Comparison of ENCODE assay signal across 19 cellular contexts in the genomic region with DNA sequence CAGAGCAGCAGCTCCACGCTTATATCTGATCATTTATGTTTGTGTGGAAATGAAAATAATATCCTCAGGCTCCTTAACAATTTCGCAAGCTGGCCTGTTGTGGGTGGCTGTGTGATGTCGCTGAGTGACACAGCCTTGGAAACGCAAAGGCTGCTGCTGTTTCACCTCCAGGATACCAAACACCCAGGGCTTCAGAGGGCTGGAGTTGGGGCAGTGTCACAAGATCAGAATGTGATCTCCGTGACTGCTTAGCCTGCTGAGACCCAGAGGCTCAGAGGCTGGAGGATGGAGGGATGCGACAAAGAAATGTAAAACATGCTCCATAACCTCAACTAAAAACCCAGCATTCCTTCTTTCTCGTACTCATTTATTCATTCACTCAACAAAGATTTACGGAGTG. TPM values are rescaled to one million over a fixed set of nuclear protein-coding genes. Genes with fewer than 3 reads are reported as not detected.
A peak's percentile ranks its signal among the peaks of the same experiment; 100 is the strongest.
DNase-seq lines count a peak whose midpoint lies in the region; ATAC-seq and TF ChIP-seq lines count a peak whose summit lies in the region.
"Had no signal": no experiment of that assay in that cellular context is flagged by ENCODE, and none has a peak within 500 bp of the region (broad histone marks: within the 10 kb centered on the region; RNA-seq: fewer than 3 reads in every experiment).

No MANE protein-coding gene starts in this region.

- H3K27ac ChIP-seq in mesenchymal stem cell (ENCODE audit: low read length, poor library complexity, severe bottlenecking): no peak overlapping the region
- H3K27ac ChIP-seq: right lobe of liver, tibial artery had no signal

- H2AFZ ChIP-seq in mesenchymal stem cell (ENCODE audit: low read depth, low read length): no peak overlapping the region

- H3K4me1 ChIP-seq in mesenchymal stem cell (ENCODE audit: control insufficient read depth, insufficient read depth, low read depth, low read length): no peaks in the 10 kb centered on the region
- H3K4me1 ChIP-seq: gastrocnemius medialis, right lobe of liver had no signal

- peak overlapping the region; percentile 71 for H3K9ac ChIP-seq in mesenchymal stem cell (ENCODE audit: low read length)

- no peak for TF ChIP-seq CTCF in choroid plexus epithelial cell (conservative IDR thresholded peaks at IDR 0.05; ENCODE audit: low read depth, low read length)
- no peak for TF ChIP-seq CTCF in GM10266 (IDR thresholded peaks at IDR 0.05; ENCODE audit: control insufficient read depth, insufficient read depth, low read depth, missing control alignments)

- no peak overlapping the region for H3K4ac ChIP-seq in mesenchymal stem cell (ENCODE audit: low read depth in 1 of 2, low read length in 2 of 2)

- peak; percentile 58 for DNase-seq in AG08396 (ENCODE audit: low spot score)
- DNase-seq in M059J (ENCODE audit: low read depth): peak; percentile 76
- DNase-seq in choroid plexus epithelial cell (ENCODE audit: low read depth): peak; percentile 31
- DNase-seq in mesenchymal stem cell: peak; percentile 68
- DNase-seq in SHP77 (lab: John Stamatoyannopoulos, UW): no peak
- DNase-seq in GM10266 (ENCODE audit: extremely low spot score): no peak
- DNase-seq: activated CD4-positive, alpha-beta T cell treated with anti-CD3 and anti-CD28 coated beads for 48 hours; activated naive CD4-positive, alpha-beta T cell treated with anti-CD3 and anti-CD28 coated beads, Interleukin-2, amount 10 ng/mL, durations not matched to agents 7 days and 5 days; CD8-positive, alpha-beta memory T cell; effector CD4-positive, alpha-beta T cell; KBM-7; NCI-H2171; right lobe of liver; Right ventricle myocardium superior; tibial artery had no signal

- no peaks in the 10 kb centered on the region for H3K36me3 ChIP-seq in mesenchymal stem cell (ENCODE audit: control insufficient read depth in 1 of 2, insufficient read depth in 2 of 2, low read depth in 1 of 2, low read length in 2 of 2)
- H3K36me3 ChIP-seq: gastrocnemius medialis, right lobe of liver, tibial artery had no signal

- H2BK120ac ChIP-seq in mesenchymal stem cell (ENCODE audit: low read depth, low read length): no peak overlapping the region

- H2BK15ac ChIP-seq in mesenchymal stem cell (ENCODE audit: low read depth, poor library complexity, severe bottlenecking): no peak overlapping the region

- H3K9me3 ChIP-seq in mesenchymal stem cell (ENCODE audit: control insufficient read depth, low read length): no peaks in the 10 kb centered on the region
- H3K9me3 ChIP-seq: gastrocnemius medialis, right lobe of liver, tibial artery had no signal

- H2BK5ac ChIP-seq in mesenchymal stem cell (ENCODE audit: low read depth, low read length, poor library complexity, severe bottlenecking): no peak overlapping the region

- H3K18ac ChIP-seq in mesenchymal stem cell (ENCODE audit: low read depth in 1 of 2, low read length in 2 of 2): no peak overlapping the region

- H3K79me1 ChIP-seq in mesenchymal stem cell (replicated peaks; ENCODE audit: low read length, poor library complexity, severe bottlenecking): no peaks in the 10 kb centered on the region

- no peak overlapping the region for H3K4me2 ChIP-seq in mesenchymal stem cell (ENCODE audit: low read length, poor library complexity, severe bottlenecking)

- H3K4me3 ChIP-seq in choroid plexus epithelial cell (ENCODE audit: low read depth, low read length): no peak overlapping the region
- H3K4me3 ChIP-seq in mesenchymal stem cell (ENCODE audit: insufficient read depth in 1 of 2, low read depth in 1 of 2, low read length in 2 of 2): no peak overlapping the region
- H3K4me3 ChIP-seq: gastrocnemius medialis, right lobe of liver, tibial artery had no signal

- H4K8ac ChIP-seq in mesenchymal stem cell (ENCODE audit: low read length): no peak overlapping the region

- H3K23ac ChIP-seq in mesenchymal stem cell (ENCODE audit: low read length in 2 of 2): no peak overlapping the region

- H3K14ac ChIP-seq in mesenchymal stem cell (ENCODE audit: low read length in 2 of 2): no peak overlapping the region

- no peak overlapping the region for H4K91ac ChIP-seq in mesenchymal stem cell (ENCODE audit: low read length)

- H2AK5ac ChIP-seq in mesenchymal stem cell (ENCODE audit: low read length, severe bottlenecking): no peak overlapping the region

- WGBS in mesenchymal stem cell: 73% methylated on average over 7 of the region's 8 CpGs

- no peak overlapping the region for H2BK12ac ChIP-seq in mesenchymal stem cell (ENCODE audit: low read length in 2 of 2)

- ATAC-seq in HG03378 (IDR thresholded peaks at IDR 0.05; ENCODE audit: unreplicated experiment) (no peak), HG02678 (IDR thresholded peaks at IDR 0.05; ENCODE audit: unreplicated experiment) (no peak)
- ATAC-seq: right lobe of liver had no signal

- no peaks in the 10 kb centered on the region for H3K27me3 ChIP-seq in mesenchymal stem cell (ENCODE audit: control insufficient read depth in 1 of 2, insufficient read depth in 1 of 2, low read length in 2 of 2)
- H3K27me3 ChIP-seq: gastrocnemius medialis, right lobe of liver, tibial artery had no signal

RNA-seq across cellular contexts. Expression of a gene that starts 37.2 kb away (rescaled TPM):
- 1.5 and 2.3 TPM in 2 replicates for total RNA-seq in M059J (2014; rRNA removed; shearing (Covaris generic))
- 1.4 TPM for polyA plus RNA-seq in mesenchymal stem cell (2013, experiment 1 of 2)
- 1.5 TPM for polyA plus RNA-seq in mesenchymal stem cell (2013, experiment 2 of 2)
- total RNA-seq: CD8-positive, alpha-beta memory T cell; neural crest cell had no signal
- polyA plus RNA-seq: CD8-positive, alpha-beta memory T cell had no signal

Comparison
In these comparisons a context has a peak if more than half of its experiments do, and no peak if none do; other contexts are left out.
1. DNase-seq: peak in AG08396 (single experiment), M059J (single experiment), choroid plexus epithelial cell (single experiment) and mesenchymal stem cell (single experiment); none in SHP77 (0 of 2) and GM10266 (single experiment).